In genomic region chr11:110071197-110071596, GRCh38 we compare ENCODE assay signal across 28 cellular contexts. TPM values are rescaled to one million over a fixed set of nuclear protein-coding genes. Genes with fewer than 3 reads are reported as not detected.
DNase-seq lines count a peak whose midpoint lies in the region; ATAC-seq and TF ChIP-seq lines count a peak whose summit lies in the region.
"Had no signal": no experiment of that assay in that cellular context is flagged by ENCODE, and none has a peak within 500 bp of the region (broad histone marks: within the 10 kb centered on the region; RNA-seq: fewer than 3 reads in every experiment).

No MANE protein-coding gene starts in this region.

- no peak overlapping the region for H3K14ac ChIP-seq in trophoblast cell (ENCODE audit: low read length)

- H3K27ac ChIP-seq in foreskin keratinocyte = peak overlapping the region; percentile 87
- H3K27ac ChIP-seq in trophoblast cell (ENCODE audit: low read depth, low read length) = no peak overlapping the region
- H3K27ac ChIP-seq in naive thymus-derived CD4-positive, alpha-beta T cell (ENCODE audit: low read depth, low read length) = no peak overlapping the region
- H3K27ac ChIP-seq: psoas muscle, upper lobe of right lung had no signal

- H2AK5ac ChIP-seq in trophoblast cell (ENCODE audit: low read length) = no peak overlapping the region

- no peak overlapping the region for H3K4me3 Mint-ChIP-seq in naive thymus-derived CD4-positive, alpha-beta T cell
- no peak overlapping the region for H3K4me3 Mint-ChIP-seq in HFFc6
- H3K4me3 Mint-ChIP-seq: activated naive CD4-positive, alpha-beta T cell treated with anti-CD3 and anti-CD28 coated beads, Interleukin-2, amount 10 ng/mL, durations not matched to agents 7 days and 5 days; activated T-helper 1 cell treated with anti-CD3 and anti-CD28 coated beads, Interleukin-12 subunit alpha, Interleukin-12 subunit beta, Interleukin-2, Interleukin-4 antibody, amounts not matched to agents 30 ng/mL and 10 ng/mL and 1 ng/mL, durations not matched to agents 14 hours and 24 hours and 36 hours; mesothelial cell of epicardium; naive B cell; stimulated activated naive B cell treated with anti-CD40 and anti-IgM and Interleukin-4, amounts not matched to agents 10 μg/mL and 1 μg/mL and 100 μg/mL, for 72 hours; WTC11 had no signal

- CTCF ChIA-PET in naive thymus-derived CD4-positive, alpha-beta T cell (lab: Charles Lee) = no interaction called here

- no peak overlapping the region for H2BK12ac ChIP-seq in trophoblast cell (ENCODE audit: low read length)

- H4K8ac ChIP-seq in trophoblast cell (ENCODE audit: low read depth, low read length) = no peak overlapping the region

- no peak overlapping the region for H3K4ac ChIP-seq in trophoblast cell (ENCODE audit: low read depth, low read length)

- WGBS in trophoblast cell (ENCODE audit: extremely low coverage, insufficient coverage, insufficient read length) = no CpG with 5 or more reads among the region's 2 CpGs

- H3K4me1 ChIP-seq in foreskin keratinocyte (peaks cover 34% of the 10 kb centered on the region), trophoblast cell (ENCODE audit: control insufficient read depth in 1 of 2, insufficient read depth in 2 of 2, low read length in 2 of 2) (peaks cover 15 to 18% of the 10 kb centered on the region in 2 experiments)
- no peaks in the 10 kb centered on the region for H3K4me1 ChIP-seq in naive thymus-derived CD4-positive, alpha-beta T cell (ENCODE audit: control insufficient read depth in 2 of 2, insufficient read depth in 2 of 2, low read length in 2 of 2)

- H3K9me3 ChIP-seq in trophoblast cell (ENCODE audit: insufficient read depth, low read depth, low read length) = no peaks in the 10 kb centered on the region
- H3K9me3 ChIP-seq in naive thymus-derived CD4-positive, alpha-beta T cell (ENCODE audit: control insufficient read depth in 2 of 3, low read length in 3 of 3) = no peaks in the 10 kb centered on the region
- H3K9me3 ChIP-seq: psoas muscle, upper lobe of right lung had no signal

- TF ChIP-seq CTCF in foreskin keratinocyte (conservative IDR thresholded peaks at IDR 0.05) = no peak
- no peak for TF ChIP-seq CTCF in HFFc6 (IDR thresholded peaks at IDR 0.05)

- no peak overlapping the region for H3K4me3 ChIP-seq in trophoblast cell (ENCODE audit: low read depth, low read length)
- H3K4me3 ChIP-seq in naive thymus-derived CD4-positive, alpha-beta T cell (ENCODE audit: low read length) = no peak overlapping the region
- H3K4me3 ChIP-seq: psoas muscle, upper lobe of right lung had no signal

- H3K79me1 ChIP-seq in trophoblast cell (ENCODE audit: low read length) = peaks cover 19% of the 10 kb centered on the region

- H3K9ac ChIP-seq in trophoblast cell (ENCODE audit: low read length) = no peak overlapping the region

- H3K23ac ChIP-seq in trophoblast cell (ENCODE audit: low read length) = no peak overlapping the region

- no peak overlapping the region for H3K27ac Mint-ChIP-seq in naive thymus-derived CD4-positive, alpha-beta T cell
- H3K27ac Mint-ChIP-seq in HFFc6 = no peak overlapping the region
- H3K27ac Mint-ChIP-seq: activated naive CD4-positive, alpha-beta T cell treated with anti-CD3 and anti-CD28 coated beads, Interleukin-2, amount 10 ng/mL, durations not matched to agents 7 days and 5 days; activated T-helper 1 cell treated with anti-CD3 and anti-CD28 coated beads, Interleukin-12 subunit alpha, Interleukin-12 subunit beta, Interleukin-2, Interleukin-4 antibody, amounts not matched to agents 30 ng/mL and 10 ng/mL and 1 ng/mL, durations not matched to agents 14 hours and 24 hours and 36 hours; mesothelial cell of epicardium; naive B cell; stimulated activated naive B cell treated with anti-CD40 and anti-IgM and Interleukin-4, amounts not matched to agents 10 μg/mL and 1 μg/mL and 100 μg/mL, for 72 hours; WTC11 had no signal

- intact Hi-C loops in naive thymus-derived CD4-positive, alpha-beta T cell (cut with micrococcal nuclease) = no loop called here

- no peak overlapping the region for H3K18ac ChIP-seq in trophoblast cell (ENCODE audit: low read length)

- no peak overlapping the region for H2BK5ac ChIP-seq in trophoblast cell (ENCODE audit: low read depth, low read length, poor library complexity)

- peaks cover 0 to 14% (median 0%) of the 10 kb centered on the region in 7 donors for H3K4me1 Mint-ChIP-seq in naive thymus-derived CD4-positive, alpha-beta T cell
- H3K4me1 Mint-ChIP-seq in HFFc6 (ENCODE audit: low read depth) = peaks cover 36% of the 10 kb centered on the region
- H3K4me1 Mint-ChIP-seq: activated naive CD4-positive, alpha-beta T cell treated with anti-CD3 and anti-CD28 coated beads, Interleukin-2, amount 10 ng/mL, durations not matched to agents 7 days and 5 days had no signal

- H3K36me3 Mint-ChIP-seq in naive thymus-derived CD4-positive, alpha-beta T cell = no peaks in the 10 kb centered on the region
- no peaks in the 10 kb centered on the region for H3K36me3 Mint-ChIP-seq in HFFc6 (ENCODE audit: low read depth)
- H3K36me3 Mint-ChIP-seq: activated naive CD4-positive, alpha-beta T cell treated with anti-CD3 and anti-CD28 coated beads, Interleukin-2, amount 10 ng/mL, durations not matched to agents 7 days and 5 days; mesothelial cell of epicardium; naive B cell; stimulated activated naive B cell treated with anti-CD40 and anti-IgM and Interleukin-4, amounts not matched to agents 10 μg/mL and 1 μg/mL and 100 μg/mL, for 72 hours; WTC11 had no signal

- no peak for DNase-seq in foreskin keratinocyte
- no peak for DNase-seq in trophoblast cell
- DNase-seq in naive thymus-derived CD4-positive, alpha-beta T cell = no peak
- no peak for DNase-seq in HFFc6
- DNase-seq: activated CD4-positive, alpha-beta T cell treated with anti-CD3 and anti-CD28 coated beads, Interleukin-2, amount 50 U/mL, for 4 hours; activated naive CD4-positive, alpha-beta T cell treated with anti-CD3 and anti-CD28 coated beads, Interleukin-2, amount 10 ng/mL, durations not matched to agents 7 days and 5 days; amniotic stem cell; GDM1; left ventricle myocardium superior; naive B cell; NCI-H1048; NCI-H1930; NCI-H69; occipital lobe; psoas muscle; stimulated activated naive B cell treated with anti-CD40 and anti-IgM and Interleukin-4, amounts not matched to agents 10 μg/mL and 1 μg/mL and 100 μg/mL, for 72 hours; T1000; upper lobe of right lung had no signal

- ATAC-seq in GM18508 (IDR thresholded peaks at IDR 0.05; ENCODE audit: insufficient read depth, unreplicated experiment) = peak; percentile 51
- peak; percentile 60 for ATAC-seq in GM19463 (IDR thresholded peaks at IDR 0.05; ENCODE audit: unreplicated experiment)
- ATAC-seq in HG03108 (IDR thresholded peaks at IDR 0.05; ENCODE audit: unreplicated experiment) = peak; percentile 50
- ATAC-seq in foreskin keratinocyte = no peak
- no peak for ATAC-seq in HG03025 (IDR thresholded peaks at IDR 0.05; ENCODE audit: low FRiP score, unreplicated experiment)
- ATAC-seq in naive thymus-derived CD4-positive, alpha-beta T cell = no peak
- ATAC-seq: HCT116; HepG2; left ventricle myocardium superior; Panc1; psoas muscle; stimulated activated naive B cell treated with anti-CD40 and anti-IgM and Interleukin-4, amounts not matched to agents 10 μg/mL and 1 μg/mL and 100 μg/mL, for 72 hours; upper lobe of right lung; WTC11 had no signal

- H3K4me2 ChIP-seq in trophoblast cell (ENCODE audit: low read length) = no peak overlapping the region

- peaks cover 4 to 36% (median 21%) of the 10 kb centered on the region in 5 donors for H3K27me3 Mint-ChIP-seq in naive thymus-derived CD4-positive, alpha-beta T cell
- peaks cover 1% of the 10 kb centered on the region; the same call in 1 of the 2 replicates for H3K27me3 Mint-ChIP-seq in HFFc6 (ENCODE audit: insufficient read depth)

- H3K27me3 ChIP-seq in foreskin keratinocyte = no peaks in the 10 kb centered on the region
- H3K27me3 ChIP-seq in trophoblast cell (ENCODE audit: insufficient read depth, low read length) = no peaks in the 10 kb centered on the region
- no peaks in the 10 kb centered on the region for H3K27me3 ChIP-seq in naive thymus-derived CD4-positive, alpha-beta T cell (ENCODE audit: control insufficient read depth in 2 of 2, insufficient read depth in 2 of 2, low read length in 2 of 2)
- H3K27me3 ChIP-seq: upper lobe of right lung had no signal

- no peak overlapping the region for H2AFZ ChIP-seq in trophoblast cell (ENCODE audit: insufficient read depth, low read length, poor library complexity)

- POLR2A ChIA-PET in naive thymus-derived CD4-positive, alpha-beta T cell (lab: Charles Lee) = no interaction called here

- peaks cover 3% of the 10 kb centered on the region for H3K79me2 ChIP-seq in trophoblast cell (ENCODE audit: control insufficient read depth, insufficient read depth, low read length, poor library complexity)

- no peak overlapping the region for H2BK120ac ChIP-seq in trophoblast cell (ENCODE audit: insufficient read depth, low read length, poor library complexity)

- H4K12ac ChIP-seq in trophoblast cell (ENCODE audit: low read depth, low read length) = no peak overlapping the region

- H4K91ac ChIP-seq in trophoblast cell (ENCODE audit: low read depth, low read length) = no peak overlapping the region

- no peaks in the 10 kb centered on the region for H3K36me3 ChIP-seq in trophoblast cell (ENCODE audit: control insufficient read depth in 1 of 2, insufficient read depth in 2 of 2, low read length in 2 of 2)
- H3K36me3 ChIP-seq in naive thymus-derived CD4-positive, alpha-beta T cell (ENCODE audit: control insufficient read depth in 2 of 3, insufficient read depth in 3 of 3, low read length in 3 of 3) = no peaks in the 10 kb centered on the region
- H3K36me3 ChIP-seq: upper lobe of right lung had no signal

- H3K9me3 Mint-ChIP-seq in naive thymus-derived CD4-positive, alpha-beta T cell = peaks cover 0 to 3% (median 0%) of the 10 kb centered on the region in 11 donors
- no peaks in the 10 kb centered on the region for H3K9me3 Mint-ChIP-seq in HFFc6
- H3K9me3 Mint-ChIP-seq: activated naive CD4-positive, alpha-beta T cell treated with anti-CD3 and anti-CD28 coated beads, Interleukin-2, amount 10 ng/mL, durations not matched to agents 7 days and 5 days; activated T-helper 1 cell treated with anti-CD3 and anti-CD28 coated beads, Interleukin-12 subunit alpha, Interleukin-12 subunit beta, Interleukin-2, Interleukin-4 antibody, amounts not matched to agents 30 ng/mL and 10 ng/mL and 1 ng/mL, durations not matched to agents 14 hours and 24 hours and 36 hours; mesothelial cell of epicardium had no signal

RNA-seq across cellular contexts. Expression of gene ZC3H12C, which starts 22.0 kb away (rescaled TPM):
- 12.5 and 12.6 TPM in 2 replicates for total RNA-seq in foreskin keratinocyte
- 1.3 and 1.4 TPM in 2 replicates for polyA plus RNA-seq in foreskin keratinocyte
- 8.1 and 8.4 TPM in 2 replicates for polyA plus RNA-seq in trophoblast cell (2013)
- 1 to 10 TPM in 2 of 5 experiments, under 1 TPM in 3; 0.19 to 2.5 (median 0.35) TPM for total RNA-seq in naive thymus-derived CD4-positive, alpha-beta T cell
- not detected for polyA plus RNA-seq in naive thymus-derived CD4-positive, alpha-beta T cell
- 1 to 10 TPM; 3.0 to 6.4 (median 5.0) TPM for total RNA-seq in HFFc6 (2021; fragmentation: NEBNext Ultra II Directional; extraction: Animal tissue kit (Norgen Biotek cat#: 25700))

Comparison
In these comparisons a context has a peak if more than half of its experiments do, and no peak if none do; other contexts are left out.
1. ATAC-seq: peak in GM18508 (single experiment), GM19463 (single experiment) and HG03108 (single experiment); none in foreskin keratinocyte (single experiment), HG03025 (single experiment) and naive thymus-derived CD4-positive, alpha-beta T cell (single experiment).